1 cellular context compared by ENCODE assay signal in genomic region chr16:88970095-88970494, GRCh38.
TF ChIP-seq lines count a peak whose summit lies in the region.

No MANE protein-coding gene starts in this region.

TF ChIP-seq in HepG2, 621 proteins besides CTCF, POLR2A, EP300 and RAD21:
- TF ChIP-seq ZNF230 (CRISPR knock-in tag; IDR thresholded peaks at IDR 0.05) (no peak), EZH2 (conservative IDR thresholded peaks at IDR 0.05; ENCODE audit: low read depth, low read length) (0 out of 2 replicates have a peak, but pooled peaks have one; percentile 79), ZNF329 (CRISPR knock-in tag; IDR thresholded peaks at IDR 0.05; ENCODE audit: low read depth) (peak; percentile 98), ZNF772 (CRISPR knock-in tag; IDR thresholded peaks at IDR 0.05) (no peak), HOXD1 (CRISPR knock-in tag; IDR thresholded peaks at IDR 0.05) (no peak), ZZZ3 (CRISPR knock-in tag; IDR thresholded peaks at IDR 0.05; ENCODE audit: borderline replicate concordance) (no peak), ZNF768 (CRISPR knock-in tag; IDR thresholded peaks at IDR 0.05) (peak; percentile 88; the same call in 1 of the 2 replicates), TRIM22 (IDR thresholded peaks at IDR 0.05) (no peak), DZIP1 (CRISPR knock-in tag; IDR thresholded peaks at IDR 0.05) (0 out of 2 replicates have a peak, but pooled peaks have one; percentile 56)
